1 cellular context compared by ENCODE assay signal in genomic region chrX:101964923-101965539, GRCh38.
A peak's percentile ranks its signal among the peaks of the same experiment; 100 is the strongest.
TF ChIP-seq lines count a peak whose summit lies in the region.

No MANE protein-coding gene starts in this region.

TF ChIP-seq in GM23338, 12 proteins besides CTCF, POLR2A, EP300 and RAD21:
- TF ChIP-seq, protein P1, sequence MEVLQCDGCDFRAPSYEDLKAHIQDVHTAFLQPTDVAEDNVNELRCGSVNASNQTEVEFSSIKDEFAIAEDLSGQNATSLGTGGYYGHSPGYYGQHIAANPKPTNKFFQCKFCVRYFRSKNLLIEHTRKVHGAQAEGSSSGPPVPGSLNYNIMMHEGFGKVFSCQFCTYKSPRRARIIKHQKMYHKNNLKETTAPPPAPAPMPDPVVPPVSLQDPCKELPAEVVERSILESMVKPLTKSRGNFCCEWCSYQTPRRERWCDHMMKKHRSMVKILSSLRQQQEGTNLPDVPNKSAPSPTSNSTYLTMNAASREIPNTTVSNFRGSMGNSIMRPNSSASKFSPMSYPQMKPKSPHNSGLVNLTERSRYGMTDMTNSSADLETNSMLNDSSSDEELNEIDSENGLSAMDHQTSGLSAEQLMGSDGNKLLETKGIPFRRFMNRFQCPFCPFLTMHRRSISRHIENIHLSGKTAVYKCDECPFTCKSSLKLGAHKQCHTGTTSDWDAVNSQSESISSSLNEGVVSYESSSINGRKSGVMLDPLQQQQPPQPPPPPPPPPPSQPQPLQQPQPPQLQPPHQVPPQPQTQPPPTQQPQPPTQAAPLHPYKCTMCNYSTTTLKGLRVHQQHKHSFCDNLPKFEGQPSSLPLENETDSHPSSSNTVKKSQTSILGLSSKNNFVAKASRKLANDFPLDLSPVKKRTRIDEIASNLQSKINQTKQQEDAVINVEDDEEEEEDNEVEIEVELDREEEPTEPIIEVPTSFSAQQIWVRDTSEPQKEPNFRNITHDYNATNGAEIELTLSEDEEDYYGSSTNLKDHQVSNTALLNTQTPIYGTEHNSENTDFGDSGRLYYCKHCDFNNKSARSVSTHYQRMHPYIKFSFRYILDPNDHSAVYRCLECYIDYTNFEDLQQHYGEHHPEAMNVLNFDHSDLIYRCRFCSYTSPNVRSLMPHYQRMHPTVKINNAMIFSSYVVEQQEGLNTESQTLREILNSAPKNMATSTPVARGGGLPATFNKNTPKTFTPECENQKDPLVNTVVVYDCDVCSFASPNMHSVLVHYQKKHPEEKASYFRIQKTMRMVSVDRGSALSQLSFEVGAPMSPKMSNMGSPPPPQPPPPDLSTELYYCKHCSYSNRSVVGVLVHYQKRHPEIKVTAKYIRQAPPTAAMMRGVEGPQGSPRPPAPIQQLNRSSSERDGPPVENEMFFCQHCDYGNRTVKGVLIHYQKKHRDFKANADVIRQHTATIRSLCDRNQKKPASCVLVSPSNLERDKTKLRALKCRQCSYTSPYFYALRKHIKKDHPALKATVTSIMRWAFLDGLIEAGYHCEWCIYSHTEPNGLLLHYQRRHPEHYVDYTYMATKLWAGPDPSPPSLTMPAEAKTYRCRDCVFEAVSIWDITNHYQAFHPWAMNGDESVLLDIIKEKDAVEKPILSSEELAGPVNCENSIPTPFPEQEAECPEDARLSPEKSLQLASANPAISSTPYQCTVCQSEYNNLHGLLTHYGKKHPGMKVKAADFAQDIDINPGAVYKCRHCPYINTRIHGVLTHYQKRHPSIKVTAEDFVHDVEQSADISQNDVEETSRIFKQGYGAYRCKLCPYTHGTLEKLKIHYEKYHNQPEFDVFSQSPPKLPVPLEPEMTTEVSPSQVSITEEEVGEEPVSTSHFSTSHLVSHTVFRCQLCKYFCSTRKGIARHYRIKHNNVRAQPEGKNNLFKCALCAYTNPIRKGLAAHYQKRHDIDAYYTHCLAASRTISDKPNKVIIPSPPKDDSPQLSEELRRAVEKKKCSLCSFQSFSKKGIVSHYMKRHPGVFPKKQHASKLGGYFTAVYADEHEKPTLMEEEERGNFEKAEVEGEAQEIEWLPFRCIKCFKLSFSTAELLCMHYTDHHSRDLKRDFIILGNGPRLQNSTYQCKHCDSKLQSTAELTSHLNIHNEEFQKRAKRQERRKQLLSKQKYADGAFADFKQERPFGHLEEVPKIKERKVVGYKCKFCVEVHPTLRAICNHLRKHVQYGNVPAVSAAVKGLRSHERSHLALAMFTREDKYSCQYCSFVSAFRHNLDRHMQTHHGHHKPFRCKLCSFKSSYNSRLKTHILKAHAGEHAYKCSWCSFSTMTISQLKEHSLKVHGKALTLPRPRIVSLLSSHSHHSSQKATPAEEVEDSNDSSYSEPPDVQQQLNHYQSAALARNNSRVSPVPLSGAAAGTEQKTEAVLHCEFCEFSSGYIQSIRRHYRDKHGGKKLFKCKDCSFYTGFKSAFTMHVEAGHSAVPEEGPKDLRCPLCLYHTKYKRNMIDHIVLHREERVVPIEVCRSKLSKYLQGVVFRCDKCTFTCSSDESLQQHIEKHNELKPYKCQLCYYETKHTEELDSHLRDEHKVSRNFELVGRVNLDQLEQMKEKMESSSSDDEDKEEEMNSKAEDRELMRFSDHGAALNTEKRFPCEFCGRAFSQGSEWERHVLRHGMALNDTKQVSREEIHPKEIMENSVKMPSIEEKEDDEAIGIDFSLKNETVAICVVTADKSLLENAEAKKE (CRISPR knock-in tag; IDR thresholded peaks at IDR 0.05) = peak; percentile 35; the same call in 1 of the 2 replicates
TF ChIP-seq in GM23338: peak in this region for 1; not testable (repeated sequence) for 11.
